ENCODE assay signal across 21 cellular contexts in the genomic region with DNA sequence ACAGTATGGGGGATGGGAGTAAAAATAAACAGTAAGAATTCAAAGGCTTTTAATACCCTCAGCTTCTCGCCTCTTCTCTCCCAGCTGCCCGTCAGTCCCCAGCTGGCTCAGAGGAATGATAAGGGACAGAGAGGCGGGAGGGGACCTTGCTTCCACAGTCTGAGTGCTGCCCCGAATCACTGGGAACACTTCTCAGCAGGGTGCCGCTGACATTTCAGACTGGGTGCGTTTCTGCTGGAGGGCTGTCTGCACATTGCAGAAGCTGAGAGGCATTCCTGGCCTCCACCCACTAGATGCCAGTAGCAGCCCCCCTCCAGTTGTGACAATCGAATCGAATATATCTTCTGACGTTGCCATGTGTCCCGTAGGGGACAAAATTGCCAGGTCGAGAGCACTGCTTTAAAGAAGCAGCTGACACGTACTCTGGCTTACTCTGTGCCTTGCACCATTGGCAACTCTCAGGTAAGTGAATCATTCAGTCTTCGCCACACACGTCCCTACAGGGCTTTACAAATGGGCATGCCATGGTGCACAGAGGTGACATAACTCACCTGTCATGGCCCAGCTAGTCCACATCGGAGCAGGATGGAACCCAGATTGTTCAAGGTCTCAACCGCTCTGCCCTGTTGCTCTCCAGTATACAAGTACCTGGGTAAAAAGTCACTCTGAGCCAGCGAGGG. TPM values are rescaled to one million over a fixed set of nuclear protein-coding genes. Genes with fewer than 3 reads are reported as not detected.
DNase-seq lines count a peak whose midpoint lies in the region; ATAC-seq, FAIRE-seq and TF ChIP-seq lines count a peak whose summit lies in the region.
"Had no signal": no experiment of that assay in that cellular context is flagged by ENCODE, and none has a peak within 500 bp of the region (broad histone marks: within the 10 kb centered on the region; RNA-seq: fewer than 3 reads in every experiment).

No MANE protein-coding gene starts in this region.

- 0 out of 4 replicates have a peak, but pooled peaks of 1 of the 2 experiments have one; percentile 4 for TF ChIP-seq RAD21 in K562 (CRISPR knock-in tag; conservative IDR thresholded peaks at IDR 0.05 in 1 of 2, IDR thresholded peaks at IDR 0.05 in 1 of 2)

- peak; percentile 61 for ATAC-seq in K562
- peak; percentile 50 to 51 for ATAC-seq in left cardiac atrium
- ATAC-seq: activated CD4-positive, alpha-beta T cell treated with anti-CD3 and anti-CD28 coated beads for 36 hours; left lung; natural killer cell treated with Interleukin-12 subunit alpha and Interleukin-12 subunit beta and Interleukin-15 and Interleukin-18, amount 100 ng/mL, for 72 hours had no signal

- no peak overlapping the region for H2AFZ ChIP-seq in K562 (ENCODE audit: low read depth, low read length)
- H2AFZ ChIP-seq: PC-9 had no signal

- peak; percentile 50 for DNase-seq in H7
- DNase-seq in K562 (ENCODE audit: extremely low read depth in 1 of 4, low spot score in 3 of 4) = peak; percentile 36 to 53 (median 44)
- no peak for DNase-seq in left cardiac atrium
- peak; percentile 62 for DNase-seq in retina
- DNase-seq in dorsolateral prefrontal cortex = no peak
- DNase-seq in SK-N-DZ (ENCODE audit: low spot score) = no peak
- DNase-seq in cerebellum (ENCODE audit: low spot score) = no peak
- DNase-seq in kidney tubule cell (ENCODE audit: low spot score) = no peak
- DNase-seq: activated CD4-positive, alpha-beta T cell treated with anti-CD3 and anti-CD28 coated beads for 36 hours; anterior cingulate cortex; CD4-positive, CD25-positive, alpha-beta regulatory T cell; head of caudate nucleus; MV-4-11; NCI-H1694 treated with DMSO at 0.1 percent for 48 hours; NCI-H2227 treated with DMSO at 0.1 percent for 48 hours; PC-9; T-helper 1 cell had no signal

- H3K4me3 ChIP-seq in H7 (ENCODE audit: insufficient read depth, low read depth, low read length) = no peak overlapping the region
- H3K4me3 ChIP-seq in K562 = no peak overlapping the region
- H3K4me3 ChIP-seq in dorsolateral prefrontal cortex = no peak overlapping the region
- H3K4me3 ChIP-seq: left lung, PC-9, thoracic aorta had no signal

- H3K27me3 ChIP-seq in H7 (ENCODE audit: control insufficient read depth, insufficient read depth, low read length) (no peaks in the 10 kb centered on the region), K562 (ENCODE audit: control insufficient read depth in 2 of 2, insufficient read depth in 2 of 2, low read length in 2 of 2) (no peaks in the 10 kb centered on the region), dorsolateral prefrontal cortex (no peaks in the 10 kb centered on the region)
- H3K27me3 ChIP-seq: left lung had no signal

- in situ Hi-C loops in K562 (cut with MboI) = no loop called here

- WGBS in K562 (ENCODE audit: insufficient coverage, low coverage, missing lambda C conversion rate) = 50% methylated on average over 17 of the region's 17 CpGs

- TF ChIP-seq CTCF in K562 (IDR thresholded peaks at IDR 0.05 in 2 of 3, conservative IDR thresholded peaks at IDR 0.05 in 1 of 3; ENCODE audit: insufficient read depth in 2 of 3, low read depth in 1 of 3, low read length in 3 of 3) = peak in 2 of 3 experiments; percentile 12 to 28; a peak in 2 of 6 replicates
- no peak for TF ChIP-seq CTCF in dorsolateral prefrontal cortex (IDR thresholded peaks at IDR 0.05 in 54 of 56, conservative IDR thresholded peaks at IDR 0.05 in 2 of 56; ENCODE audit: low read depth in 1 of 56, partially characterized antibody in 56 of 56)

- CTCF ChIA-PET in K562 (lab: Yijun Ruan, JAX; ENCODE audit: low intra/inter-chr PET ratio) = no interaction called here

- H4K20me1 ChIP-seq in K562 (replicated peaks; ENCODE audit: control insufficient read depth, insufficient read depth, low read length) = peaks cover 4% of the 10 kb centered on the region; the same call in 1 of the 2 replicates

- POLR2A ChIA-PET in K562 (lab: Yijun Ruan, JAX) = interaction anchor here (1.0 to 1.8 kb wide), 5 partner anchors 9 to 23 kb away, joined by 3 to 11 read pairs (median 5); no protein-coding TSS in a partner anchor

- H3K9me1 ChIP-seq in K562 (ENCODE audit: control insufficient read depth, insufficient read depth, low read length) = peaks cover 3% of the 10 kb centered on the region

- H3K4me2 ChIP-seq in K562 (ENCODE audit: insufficient read depth, low read length) = peak overlapping the region; percentile 10; the same call in 1 of the 2 replicates
- H3K4me2 ChIP-seq: PC-9 had no signal

- no peaks in the 10 kb centered on the region for H3K79me2 ChIP-seq in K562 (ENCODE audit: control insufficient read depth, insufficient read depth, low read length)

- H3K36me3 ChIP-seq in H7 (replicated peaks; ENCODE audit: control insufficient read depth, insufficient read depth, low read length) = no peaks in the 10 kb centered on the region
- no peaks in the 10 kb centered on the region; the same call in 2 of the 3 replicates for H3K36me3 ChIP-seq in K562 (ENCODE audit: control insufficient read depth, insufficient read depth, low read length)
- H3K36me3 ChIP-seq: thoracic aorta had no signal

- no peaks in the 10 kb centered on the region for H3K9me3 ChIP-seq in K562 (replicated peaks; ENCODE audit: control insufficient read depth, insufficient read depth, low read depth, low read length)
- H3K9me3 ChIP-seq: left lung, thoracic aorta had no signal

- peak; percentile 42 for FAIRE-seq in K562 (lab: Jason Lieb, UNC)
- FAIRE-seq: colon had no signal

- H3K4me1 ChIP-seq in K562 (replicated peaks in 1 of 2; ENCODE audit: control insufficient read depth in 2 of 2, insufficient read depth in 2 of 2, low read length in 2 of 2) = peaks cover 0 to 32% of the 10 kb centered on the region in 2 experiments; a peak in 4 of 5 replicates

- H3K9ac ChIP-seq in K562 (ENCODE audit: insufficient read depth in 1 of 2, low read depth in 2 of 2, low read length in 2 of 2) = peak overlapping the region in 1 of 2 experiments; percentile 76; a peak in 1 of 4 replicates

- intact Hi-C loops in K562 (cut with micrococcal nuclease) (no loop called here), left cardiac atrium (cut with DNase I) (no loop called here), dorsolateral prefrontal cortex (cut with DNase I) (no loop called here)

- TF ChIP-seq POLR2A in K562 (conservative IDR thresholded peaks at IDR 0.05) = no peak

- BruUV-seq in K562 (replicated peaks; lab: Mats Ljungman, UMichigan) = no TSS peak

- no peak for TF ChIP-seq EP300 in K562 (IDR thresholded peaks at IDR 0.05; ENCODE audit: low read length)

- no peak overlapping the region for H3K27ac ChIP-seq in K562 (ENCODE audit: extremely low read depth, low read depth, low read length)
- H3K27ac ChIP-seq in dorsolateral prefrontal cortex = peak overlapping the region in 6 of 59 donors; percentile 3 to 63 (median 32)
- H3K27ac ChIP-seq: left lung, PC-9, thoracic aorta had no signal

RNA-seq across cellular contexts. Expression of a gene that starts 23.9 kb away (rescaled TPM):
- 78.8 and 80.7 TPM in 2 replicates for total RNA-seq in H7 (2014; rRNA removed; shearing (Covaris generic))
- 6.8 and 10.7 TPM in 2 replicates for total RNA-seq in K562 (2011; cell fraction: chromatin; rRNA removed; ENCODE audit: low replicate concordance)
- 8.0 and 8.3 TPM in 2 replicates for total RNA-seq in K562 (2011; cell fraction: nucleolus; rRNA removed)
- total RNA-seq in K562 (2011; cell fraction: nucleoplasm; rRNA removed) = 7.6 and 7.8 TPM in 2 replicates
- total RNA-seq in K562 (2014; rRNA removed) = 27.6 and 30.0 TPM in 2 replicates
- 6.9 and 11.5 TPM in 2 replicates for total RNA-seq in K562 (2014; rRNA removed; fragmentation: Illumina TruSeq; extraction: Trizol)
- total RNA-seq in K562 (2015; rRNA removed; fragmentation: Illumina TruSeq; extraction: Trizol) = 12.3 and 14.7 TPM in 2 replicates
- 26.3 and 27.1 TPM in 2 replicates for total RNA-seq in K562 (2021)
- 29.2 and 37.0 TPM in 2 replicates for polyA plus RNA-seq in K562 (2011; rRNA removed)
- 30.0 and 36.2 TPM in 2 replicates for polyA plus RNA-seq in K562 (2011; cell fraction: cytosol; rRNA removed)
- 12.6 and 16.6 TPM in 2 replicates for polyA plus RNA-seq in K562 (2011; cell fraction: nucleus; rRNA removed)
- polyA plus RNA-seq in K562 (2012) = 24.1 and 49.0 TPM in 2 replicates
- polyA plus RNA-seq in K562 (2014; fragmentation: Illumina TruSeq; extraction: Trizol) = 10.1 and 10.2 TPM in 2 replicates
- polyA plus RNA-seq in K562 (2014; fragmentation: Nextera tagmentation; extraction: Ambion mirVana) = under 1 TPM; 0.65 to 0.78 TPM
- 17.5 and 28.5 TPM in 2 replicates for polyA plus RNA-seq in K562 (2014; rRNA removed)
- 13.0 and 17.0 TPM in 2 replicates for polyA minus RNA-seq in K562 (2011; rRNA and poly(A)+ RNA removed)
- 20.5 and 28.2 TPM in 2 replicates for polyA minus RNA-seq in K562 (2011; cell fraction: cytosol; rRNA and poly(A)+ RNA removed)
- 2.0 and 3.0 TPM in 2 replicates for polyA minus RNA-seq in K562 (2011; cell fraction: nucleus; rRNA and poly(A)+ RNA removed)
- total RNA-seq in left cardiac atrium = 10 to 100 TPM; 32.2 to 34.1 TPM
- 10 to 100 TPM; 29.4 to 65.5 (median 43.4) TPM for total RNA-seq in dorsolateral prefrontal cortex
- polyA plus RNA-seq in SK-N-DZ (2014; cell fraction: cytosol; rRNA removed) = 23.0 and 30.9 TPM in 2 replicates
- 14.2 and 17.4 TPM in 2 replicates for polyA plus RNA-seq in SK-N-DZ (2014; cell fraction: nucleus; rRNA removed)
- total RNA-seq in cerebellum = 22.4 TPM

RNA-seq across cellular contexts. Expression of a gene that starts 57.0 kb away (rescaled TPM):
- total RNA-seq in H7 (2014; rRNA removed; shearing (Covaris generic)) = 20.9 and 34.9 TPM in 2 replicates
- total RNA-seq in K562 (2011; cell fraction: chromatin; rRNA removed; ENCODE audit: low replicate concordance) = 7.2 and 15.2 TPM in 2 replicates
- 5.4 and 6.8 TPM in 2 replicates for total RNA-seq in K562 (2011; cell fraction: nucleolus; rRNA removed)
- total RNA-seq in K562 (2011; cell fraction: nucleoplasm; rRNA removed) = 13.1 and 20.9 TPM in 2 replicates
- 32.9 and 36.0 TPM in 2 replicates for total RNA-seq in K562 (2014; rRNA removed)
- 76.8 and 90.6 TPM in 2 replicates for total RNA-seq in K562 (2014; rRNA removed; fragmentation: Illumina TruSeq; extraction: Trizol)
- 67.1 and 71.3 TPM in 2 replicates for total RNA-seq in K562 (2015; rRNA removed; fragmentation: Illumina TruSeq; extraction: Trizol)
- total RNA-seq in K562 (2021) = 46.7 and 51.4 TPM in 2 replicates
- polyA plus RNA-seq in K562 (2011; rRNA removed) = 27.4 and 34.4 TPM in 2 replicates
- polyA plus RNA-seq in K562 (2011; cell fraction: cytosol; rRNA removed) = 5.9 and 13.7 TPM in 2 replicates
- 6.1 and 10.2 TPM in 2 replicates for polyA plus RNA-seq in K562 (2011; cell fraction: nucleus; rRNA removed)
- polyA plus RNA-seq in K562 (2012) = 38.8 and 46.3 TPM in 2 replicates
- polyA plus RNA-seq in K562 (2014; fragmentation: Illumina TruSeq; extraction: Trizol) = 55.6 and 61.7 TPM in 2 replicates
- 100 to 1,000 TPM; 101 to 109 TPM for polyA plus RNA-seq in K562 (2014; fragmentation: Nextera tagmentation; extraction: Ambion mirVana)
- polyA plus RNA-seq in K562 (2014; rRNA removed) = 36.7 and 39.1 TPM in 2 replicates
- polyA minus RNA-seq in K562 (2011; rRNA and poly(A)+ RNA removed) = 37.0 and 48.2 TPM in 2 replicates
- 12.8 and 14.4 TPM in 2 replicates for polyA minus RNA-seq in K562 (2011; cell fraction: cytosol; rRNA and poly(A)+ RNA removed)
- polyA minus RNA-seq in K562 (2011; cell fraction: nucleus; rRNA and poly(A)+ RNA removed) = 2.6 and 7.2 TPM in 2 replicates
- 10 to 100 TPM; 27.1 to 31.2 TPM for total RNA-seq in left cardiac atrium
- total RNA-seq in dorsolateral prefrontal cortex = 10 to 100 TPM; 21.5 to 45.4 (median 31.9) TPM
- 31.1 and 37.4 TPM in 2 replicates for polyA plus RNA-seq in SK-N-DZ (2014; cell fraction: cytosol; rRNA removed)
- 16.3 and 19.9 TPM in 2 replicates for polyA plus RNA-seq in SK-N-DZ (2014; cell fraction: nucleus; rRNA removed)
- total RNA-seq in cerebellum = 44.9 TPM

RNA-seq across cellular contexts. Expression of a gene that starts 57.1 kb away (rescaled TPM):
- 5.7 and 6.4 TPM in 2 replicates for total RNA-seq in H7 (2014; rRNA removed; shearing (Covaris generic))
- total RNA-seq in K562 (2011; cell fraction: chromatin; rRNA removed; ENCODE audit: low replicate concordance) = 19.3 and 21.2 TPM in 2 replicates
- total RNA-seq in K562 (2011; cell fraction: nucleolus; rRNA removed) = 13.3 and 14.3 TPM in 2 replicates
- total RNA-seq in K562 (2011; cell fraction: nucleoplasm; rRNA removed) = 17.5 and 22.6 TPM in 2 replicates
- 5.9 and 7.5 TPM in 2 replicates for total RNA-seq in K562 (2014; rRNA removed)
- total RNA-seq in K562 (2014; rRNA removed; fragmentation: Illumina TruSeq; extraction: Trizol) = 12.8 and 16.5 TPM in 2 replicates
- total RNA-seq in K562 (2015; rRNA removed; fragmentation: Illumina TruSeq; extraction: Trizol) = 12.2 and 13.1 TPM in 2 replicates
- 7.8 and 8.1 TPM in 2 replicates for total RNA-seq in K562 (2021)
- 14.6 and 20.5 TPM in 2 replicates for polyA plus RNA-seq in K562 (2011; rRNA removed)
- 7.5 and 14.5 TPM in 2 replicates for polyA plus RNA-seq in K562 (2011; cell fraction: cytosol; rRNA removed)
- polyA plus RNA-seq in K562 (2011; cell fraction: nucleus; rRNA removed) = 6.0 and 9.9 TPM in 2 replicates
- polyA plus RNA-seq in K562 (2012) = 11.6 and 12.5 TPM in 2 replicates
- 8.7 TPM in 2 replicates for polyA plus RNA-seq in K562 (2014; fragmentation: Illumina TruSeq; extraction: Trizol)
- 10 to 100 TPM; 12.1 to 13.3 TPM for polyA plus RNA-seq in K562 (2014; fragmentation: Nextera tagmentation; extraction: Ambion mirVana)
- polyA plus RNA-seq in K562 (2014; rRNA removed) = 5.1 and 6.1 TPM in 2 replicates
- polyA minus RNA-seq in K562 (2011; rRNA and poly(A)+ RNA removed) = 18.7 and 30.0 TPM in 2 replicates
- 4.6 and 6.7 TPM in 2 replicates for polyA minus RNA-seq in K562 (2011; cell fraction: cytosol; rRNA and poly(A)+ RNA removed)
- 2.0 and 11.7 TPM in 2 replicates for polyA minus RNA-seq in K562 (2011; cell fraction: nucleus; rRNA and poly(A)+ RNA removed)
- total RNA-seq in left cardiac atrium = 10 to 100 TPM; 14.9 to 19.1 TPM
- 10 to 100 TPM in 61 of 120 experiments, 1 to 10 TPM in 59; 6.4 to 18.0 (median 10.1) TPM for total RNA-seq in dorsolateral prefrontal cortex
- polyA plus RNA-seq in SK-N-DZ (2014; cell fraction: cytosol; rRNA removed) = 3.0 and 3.8 TPM in 2 replicates
- polyA plus RNA-seq in SK-N-DZ (2014; cell fraction: nucleus; rRNA removed) = 3.1 and 6.1 TPM in 2 replicates
- total RNA-seq in cerebellum = 6.5 TPM

Comparison
In these comparisons a context has a peak if more than half of its experiments do, and no peak if none do; other contexts are left out.
1. DNase-seq: peak in H7 (single experiment), K562 (4 of 4) and retina (single experiment); none in left cardiac atrium (single experiment), dorsolateral prefrontal cortex (0 of 10), SK-N-DZ (single experiment), cerebellum (single experiment) and kidney tubule cell (single experiment).
2. CTCF ChIP-seq: peak in K562 (2 of 3); none in dorsolateral prefrontal cortex (0 of 56).